ENCODE assay signal across 1 cellular context in the genomic region with DNA sequence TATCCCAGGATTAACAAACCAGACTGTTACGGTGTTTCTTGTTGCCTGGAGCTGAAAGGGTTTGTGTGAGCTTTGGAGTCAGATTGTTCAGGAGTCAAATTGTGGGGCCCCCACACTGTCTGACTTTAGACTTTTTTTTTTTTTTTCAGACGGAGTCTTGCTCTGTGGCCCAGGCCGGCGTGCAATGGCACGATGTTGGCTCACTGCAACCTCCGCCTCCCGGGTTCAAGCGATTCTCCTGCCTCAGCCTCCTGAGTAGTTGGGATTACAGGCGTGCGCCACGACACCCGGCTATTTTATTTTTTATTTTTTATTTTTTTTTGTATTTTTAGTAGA.
TF ChIP-seq lines count a peak whose summit lies in the region.

No MANE protein-coding gene starts in this region.

TF ChIP-seq in liver, 16 proteins besides CTCF, POLR2A, EP300 and RAD21 (continued from another document):
- TF ChIP-seq, protein P1, sequence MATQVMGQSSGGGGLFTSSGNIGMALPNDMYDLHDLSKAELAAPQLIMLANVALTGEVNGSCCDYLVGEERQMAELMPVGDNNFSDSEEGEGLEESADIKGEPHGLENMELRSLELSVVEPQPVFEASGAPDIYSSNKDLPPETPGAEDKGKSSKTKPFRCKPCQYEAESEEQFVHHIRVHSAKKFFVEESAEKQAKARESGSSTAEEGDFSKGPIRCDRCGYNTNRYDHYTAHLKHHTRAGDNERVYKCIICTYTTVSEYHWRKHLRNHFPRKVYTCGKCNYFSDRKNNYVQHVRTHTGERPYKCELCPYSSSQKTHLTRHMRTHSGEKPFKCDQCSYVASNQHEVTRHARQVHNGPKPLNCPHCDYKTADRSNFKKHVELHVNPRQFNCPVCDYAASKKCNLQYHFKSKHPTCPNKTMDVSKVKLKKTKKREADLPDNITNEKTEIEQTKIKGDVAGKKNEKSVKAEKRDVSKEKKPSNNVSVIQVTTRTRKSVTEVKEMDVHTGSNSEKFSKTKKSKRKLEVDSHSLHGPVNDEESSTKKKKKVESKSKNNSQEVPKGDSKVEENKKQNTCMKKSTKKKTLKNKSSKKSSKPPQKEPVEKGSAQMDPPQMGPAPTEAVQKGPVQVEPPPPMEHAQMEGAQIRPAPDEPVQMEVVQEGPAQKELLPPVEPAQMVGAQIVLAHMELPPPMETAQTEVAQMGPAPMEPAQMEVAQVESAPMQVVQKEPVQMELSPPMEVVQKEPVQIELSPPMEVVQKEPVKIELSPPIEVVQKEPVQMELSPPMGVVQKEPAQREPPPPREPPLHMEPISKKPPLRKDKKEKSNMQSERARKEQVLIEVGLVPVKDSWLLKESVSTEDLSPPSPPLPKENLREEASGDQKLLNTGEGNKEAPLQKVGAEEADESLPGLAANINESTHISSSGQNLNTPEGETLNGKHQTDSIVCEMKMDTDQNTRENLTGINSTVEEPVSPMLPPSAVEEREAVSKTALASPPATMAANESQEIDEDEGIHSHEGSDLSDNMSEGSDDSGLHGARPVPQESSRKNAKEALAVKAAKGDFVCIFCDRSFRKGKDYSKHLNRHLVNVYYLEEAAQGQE (IDR thresholded peaks at IDR 0.05) = no peak
- TF ChIP-seq JUND (IDR thresholded peaks at IDR 0.05) = no peak
- TF ChIP-seq HNF4A (conservative IDR thresholded peaks at IDR 0.05) = no peak
- TF ChIP-seq FOXA2 (IDR thresholded peaks at IDR 0.05) = no peak
